29 cellular contexts compared by ENCODE assay signal in genomic region chr7:142881586-142882337, GRCh38. TPM values are rescaled to one million over a fixed set of nuclear protein-coding genes. Genes with fewer than 3 reads are reported as not detected.
DNase-seq lines count a peak whose midpoint lies in the region; ATAC-seq, FAIRE-seq and TF ChIP-seq lines count a peak whose summit lies in the region.
"Had no signal": no experiment of that assay in that cellular context is flagged by ENCODE, and none has a peak within 500 bp of the region (broad histone marks: within the 10 kb centered on the region; RNA-seq: fewer than 3 reads in every experiment).

No MANE protein-coding gene starts in this region.

- no peaks in the 10 kb centered on the region for H3K4me1 Mint-ChIP-seq in chondrocyte (ENCODE audit: low read depth)
- H3K4me1 Mint-ChIP-seq: activated naive CD4-positive, alpha-beta T cell treated with anti-CD3 and anti-CD28 coated beads, Interleukin-2, amount 50 U/mL, for 24 hours; activated T-helper 17 cell treated with anti-CD3 and anti-CD28 coated beads, Interleukin-2, amount 50 U/mL, for 72 hours; IgD-negative memory B cell; nephron had no signal

- no peak overlapping the region for H3K4me3 Mint-ChIP-seq in chondrocyte (ENCODE audit: unreplicated experiment)
- H3K4me3 Mint-ChIP-seq: activated naive CD4-positive, alpha-beta T cell treated with anti-CD3 and anti-CD28 coated beads, Interleukin-2, amount 50 U/mL, for 24 hours; activated T-helper 17 cell treated with anti-CD3 and anti-CD28 coated beads, Interleukin-2, amount 50 U/mL, for 72 hours; nephron had no signal

- WGBS in pancreas, 2 donors: 47 to 57% methylated on average over 9 of the region's 9 CpGs

- FAIRE-seq in pancreas (lab: Jason Lieb, UNC): no peak
- FAIRE-seq: H54 had no signal

- no peaks in the 10 kb centered on the region for H3K27me3 ChIP-seq in pancreas
- H3K27me3 ChIP-seq: BLaER1 treated with 17β-estradiol and CSF1 and Interleukin-3, amounts not matched to agents 10 nM and 100 nM; ovary had no signal

- H3K27me3 Mint-ChIP-seq in chondrocyte (ENCODE audit: low read depth): peaks cover 31% of the 10 kb centered on the region
- H3K27me3 Mint-ChIP-seq: activated naive CD4-positive, alpha-beta T cell treated with anti-CD3 and anti-CD28 coated beads, Interleukin-2, amount 50 U/mL, for 24 hours; activated T-helper 17 cell treated with anti-CD3 and anti-CD28 coated beads, Interleukin-2, amount 50 U/mL, for 72 hours had no signal

- no peak overlapping the region for H3K27ac Mint-ChIP-seq in chondrocyte (ENCODE audit: unreplicated experiment)
- H3K27ac Mint-ChIP-seq: activated naive CD4-positive, alpha-beta T cell treated with anti-CD3 and anti-CD28 coated beads, Interleukin-2, amount 50 U/mL, for 24 hours; activated T-helper 17 cell treated with anti-CD3 and anti-CD28 coated beads, Interleukin-2, amount 50 U/mL, for 72 hours; IgD-negative memory B cell; nephron had no signal

- no peaks in the 10 kb centered on the region for H3K9me3 ChIP-seq in pancreas
- H3K9me3 ChIP-seq: BLaER1 treated with 17β-estradiol and CSF1 and Interleukin-3, amounts not matched to agents 10 nM and 100 nM; gastroesophageal sphincter; ovary; SJSA1 had no signal

- H3K36me3 Mint-ChIP-seq in chondrocyte (ENCODE audit: low read depth): no peaks in the 10 kb centered on the region
- H3K36me3 Mint-ChIP-seq: activated naive CD4-positive, alpha-beta T cell treated with anti-CD3 and anti-CD28 coated beads, Interleukin-2, amount 50 U/mL, for 24 hours; IgD-negative memory B cell had no signal

- DNase-seq in coronary artery (ENCODE audit: low spot score) (peak; percentile 26), pancreas (peak in 2 of 6 donors; percentile 31 to 35), retina (no peak), chondrocyte (ENCODE audit: low spot score) (no peak)
- DNase-seq in stimulated activated CD8-positive, alpha-beta memory T cell treated with anti-CD3 and anti-CD28 coated beads, Interleukin-4, amount 100 ng/mL, for 48 hours: no peak
- DNase-seq: amniotic stem cell; NCI-H146; NCI-H446 treated with DMSO at 0.1 percent for 48 hours; NCI-H774; ovary; right cardiac atrium; stimulated activated naive CD4-positive, alpha-beta T cell treated with Interleukin-2 at 50 U/mL for 16 hours had no signal

- peaks cover 0 to 3% (median 0%) of the 10 kb centered on the region in 3 donors for H3K36me3 ChIP-seq in pancreas
- H3K36me3 ChIP-seq: BLaER1 treated with 17β-estradiol and CSF1 and Interleukin-3, amounts not matched to agents 10 nM and 100 nM; brain microvascular endothelial cell; gastroesophageal sphincter; ovary; SJSA1 had no signal

- H3K9me3 Mint-ChIP-seq in chondrocyte (ENCODE audit: low read depth): no peaks in the 10 kb centered on the region
- H3K9me3 Mint-ChIP-seq: activated naive CD4-positive, alpha-beta T cell treated with anti-CD3 and anti-CD28 coated beads, Interleukin-2, amount 50 U/mL, for 24 hours; activated T-helper 17 cell treated with anti-CD3 and anti-CD28 coated beads, Interleukin-2, amount 50 U/mL, for 72 hours; IgD-negative memory B cell; nephron had no signal

- no peak for TF ChIP-seq CTCF in coronary artery (IDR thresholded peaks at IDR 0.05)
- no peak for TF ChIP-seq CTCF in pancreas (IDR thresholded peaks at IDR 0.05)
- no peak for TF ChIP-seq CTCF in chondrocyte (IDR thresholded peaks at IDR 0.05)

- ATAC-seq in GM18873 (IDR thresholded peaks at IDR 0.05; ENCODE audit: low FRiP score, unreplicated experiment): peak; percentile 53
- peak; percentile 45 for ATAC-seq in HG03565 (IDR thresholded peaks at IDR 0.05; ENCODE audit: unreplicated experiment)
- ATAC-seq in pancreas: peak in 3 of 4 donors; percentile 11 to 42 (median 29)
- ATAC-seq in HG03159 (IDR thresholded peaks at IDR 0.05; ENCODE audit: unreplicated experiment): no peak
- ATAC-seq: gastroesophageal sphincter had no signal

- H3K27ac ChIP-seq in coronary artery (no peak overlapping the region), pancreas (peak overlapping the region; percentile 17 to 73 (median 34))
- H3K27ac ChIP-seq: BLaER1 treated with 17β-estradiol and CSF1 and Interleukin-3, amounts not matched to agents 10 nM and 100 nM; brain microvascular endothelial cell; gastroesophageal sphincter; ovary; SJSA1 had no signal

- no peak overlapping the region for H3K4me3 ChIP-seq in coronary artery
- H3K4me3 ChIP-seq in pancreas: peak overlapping the region in 2 of 4 donors; percentile 44 to 46
- H3K4me3 ChIP-seq: BLaER1 treated with 17β-estradiol and CSF1 and Interleukin-3, amounts not matched to agents 10 nM and 100 nM; gastroesophageal sphincter; ovary; SJSA1; smooth muscle cell had no signal

- H3K4me1 ChIP-seq in pancreas: no peaks in the 10 kb centered on the region
- H3K4me1 ChIP-seq: gastroesophageal sphincter, SJSA1 had no signal

- intact Hi-C loops in pancreas (cut with DNase I): no loop called here

RNA-seq across cellular contexts. Expression of gene TRPV6, which starts 3.8 kb away (rescaled TPM):
- total RNA-seq in pancreas (10 to 100 TPM; 36.1 to 67.4 (median 47.5) TPM), chondrocyte (1.1 TPM in 1 of 3 replicates, not detected in the others)
- polyA plus RNA-seq in pancreas: 100 to 1,000 TPM; 239 to 308 TPM
- total RNA-seq: lung microvascular endothelial cell, right cardiac atrium, SJSA1, smooth muscle cell had no signal
- polyA plus RNA-seq: IgD-negative memory B cell, right cardiac atrium had no signal

RNA-seq across cellular contexts. Expression of gene EPHB6, which starts 26.9 kb away (rescaled TPM):
- total RNA-seq in pancreas: 10 to 100 TPM; 23.8 to 34.7 (median 27.0) TPM
- polyA plus RNA-seq in pancreas: 100 to 1,000 TPM; 117 to 165 TPM
- total RNA-seq in chondrocyte: 0.22 to 2.1 TPM (median 0.31 TPM) in 3 replicates

RNA-seq across cellular contexts. Expression of gene TRPV5, which starts 51.8 kb away (rescaled TPM):
- total RNA-seq in pancreas: under 1 TPM in 2 of 6 donors, not detected in 4; 0.06 to 0.08 TPM
- not detected for polyA plus RNA-seq in pancreas
- total RNA-seq in chondrocyte: not detected in 3 replicates
- total RNA-seq: HT-29, lung microvascular endothelial cell, ovary, right cardiac atrium, SJSA1, smooth muscle cell, temporal lobe had no signal
- polyA plus RNA-seq: IgD-negative memory B cell, ovary, right cardiac atrium, smooth muscle cell, urinary bladder had no signal

RNA-seq across cellular contexts. Expression of gene LLCFC1, which starts 57.5 kb away (rescaled TPM):
- not detected for total RNA-seq in pancreas
- polyA plus RNA-seq in pancreas: not detected
- not detected in 3 replicates for total RNA-seq in chondrocyte
- total RNA-seq: activated T-helper 17 cell treated with anti-CD3 and anti-CD28 coated beads, Interleukin-2, amount 50 U/mL, for 72 hours; gastroesophageal sphincter; HT-29; lung microvascular endothelial cell; ovary; right cardiac atrium; SJSA1; smooth muscle cell; temporal lobe; urinary bladder had no signal
- polyA plus RNA-seq: IgD-negative memory B cell, ovary, right cardiac atrium, smooth muscle cell, urinary bladder had no signal

Comparison
In these comparisons a context has a peak if more than half of its experiments do, and no peak if none do; other contexts are left out.
1. H3K27ac ChIP-seq: peak in pancreas (4 of 4); none in coronary artery (0 of 2).
2. RNA of gene TRPV6, which starts 3.8 kb away (total RNA-seq): 36.1 to 67.4 TPM in pancreas; 1.1 TPM in chondrocyte; every median in the first group is over 10 times any median in the second.